In genomic region chr7:92485974-92486373, GRCh38 we compare ENCODE assay signal across 1 cellular context.
A peak's percentile ranks its signal among the peaks of the same experiment; 100 is the strongest.
TF ChIP-seq lines count a peak whose summit lies in the region.

No MANE protein-coding gene starts in this region.

TF ChIP-seq in K562, 482 proteins besides CTCF, POLR2A, EP300 and RAD21:
- TF ChIP-seq PBX2 (CRISPR knock-in tag; IDR thresholded peaks at IDR 0.05; ENCODE audit: low read depth) (no peak), PBX2 (tag; conservative IDR thresholded peaks at IDR 0.05; ENCODE audit: low read depth) (peak; percentile 67), PKNOX1 (IDR thresholded peaks at IDR 0.05) (peak; percentile 85), NONO (IDR thresholded peaks at IDR 0.05; ENCODE audit: low read depth in 2 of 2, low read length in 1 of 2) (no peak), KDM2B (CRISPR knock-in tag; IDR thresholded peaks at IDR 0.05) (no peak), VEZF1 (CRISPR knock-in tag; IDR thresholded peaks at IDR 0.05) (no peak), SMAD2 (IDR thresholded peaks at IDR 0.05; ENCODE audit: low read depth, low read length) (no peak), MEIS2 (IDR thresholded peaks at IDR 0.05; ENCODE audit: partially characterized antibody) (peak; percentile 29), HNRNPK (IDR thresholded peaks at IDR 0.05; ENCODE audit: low read depth, low read length, poor library complexity, severe bottlenecking) (no peak), MXD1 (CRISPR knock-in tag; IDR thresholded peaks at IDR 0.05; ENCODE audit: borderline replicate concordance, poor library complexity, severe bottlenecking) (no peak), ZFPM2 (CRISPR knock-in tag; IDR thresholded peaks at IDR 0.05) (no peak), SP2 (IDR thresholded peaks at IDR 0.05; ENCODE audit: extremely low read depth, low read depth, low read length, poor library complexity, severe bottlenecking) (no peak), MAZ (CRISPR knock-in tag; conservative IDR thresholded peaks at IDR 0.05 in 1 of 2, IDR thresholded peaks at IDR 0.05 in 1 of 2) (no peak)
